In genomic region chr18:9984025-9984424, GRCh38 we compare ENCODE assay signal across 18 cellular contexts.
DNase-seq lines count a peak whose midpoint lies in the region; ATAC-seq and TF ChIP-seq lines count a peak whose summit lies in the region.
"Had no signal": no experiment of that assay in that cellular context is flagged by ENCODE, and none has a peak within 500 bp of the region (broad histone marks: within the 10 kb centered on the region; RNA-seq: fewer than 3 reads in every experiment).

No MANE protein-coding gene starts in this region.

- H3K4me3 ChIP-seq in right atrium auricular region (no peak overlapping the region), heart left ventricle (no peak overlapping the region), lung (no peak overlapping the region), uterus (no peak overlapping the region)
- H3K4me3 ChIP-seq: PC-9 had no signal

- H3K4me1 ChIP-seq in right atrium auricular region (peaks cover 0 to 12% of the 10 kb centered on the region in 2 donors), heart left ventricle (peaks cover 0 to 18% (median 2%) of the 10 kb centered on the region in 12 donors), lung (ENCODE audit: control insufficient read depth in 2 of 2, insufficient read depth in 2 of 2, low read length in 2 of 2) (peaks cover 0 to 4% of the 10 kb centered on the region in 2 donors), uterus (peaks cover 0 to 5% of the 10 kb centered on the region in 2 donors)

- 46 to 67% (median 55%) methylated on average over 4 of the region's 4 CpGs for WGBS in heart left ventricle, 4 donors
- WGBS in lung, 2 donors = 70 to 75% methylated on average over 4 of the region's 4 CpGs

- H3K27ac ChIP-seq in right atrium auricular region (peak overlapping the region in 1 of 2 donors; percentile 24), heart left ventricle (peak overlapping the region in 4 of 12 donors; percentile 12 to 40 (median 34)), lung (ENCODE audit: low read depth in 1 of 2, low read length in 1 of 2) (no peak overlapping the region), uterus (peak overlapping the region in 1 of 2 donors; percentile 26)
- H3K27ac ChIP-seq: KMS-11, PC-9 had no signal

- intact Hi-C loops in Right ventricle myocardium superior (cut with DNase I) (no loop called here), heart left ventricle (cut with DNase I) (no loop called here), uterus (cut with DNase I; ENCODE audit: low total_unique reads) (no loop called here)

- no peak for TF ChIP-seq POLR2A in heart left ventricle (IDR thresholded peaks at IDR 0.05)
- TF ChIP-seq POLR2A in uterus (IDR thresholded peaks at IDR 0.05) = no peak

- H3K36me3 ChIP-seq in right atrium auricular region (no peaks in the 10 kb centered on the region), heart left ventricle (no peaks in the 10 kb centered on the region), lung (ENCODE audit: control insufficient read depth in 2 of 2, insufficient read depth in 2 of 2, low read length in 2 of 2) (no peaks in the 10 kb centered on the region), uterus (no peaks in the 10 kb centered on the region)

- DNase-seq in Right ventricle myocardium superior (no peak), right atrium auricular region (ENCODE audit: low spot score) (no peak), heart left ventricle (no peak), lung (ENCODE audit: low spot score) (peak; percentile 19), uterus (no peak), DMS53 (lab: John Stamatoyannopoulos, UW) (no peak)
- DNase-seq: CD4-positive, alpha-beta T cell; HCEC 1CT; MM.1S; NCI-H2081; NCI-H2227 treated with DMSO at 0.1 percent for 48 hours; NCI-H526 treated with DMSO at 0.1 percent for 48 hours; PC-9; RPMI8226; SK-N-SH had no signal

- peak; percentile 64 for ATAC-seq in Right ventricle myocardium superior (ENCODE audit: poor library complexity)
- peak in 3 of 4 donors; percentile 31 to 56 (median 38) for ATAC-seq in heart left ventricle
- ATAC-seq in lung (ENCODE audit: insufficient read depth, low FRiP score) = no peak
- ATAC-seq in HG03135 (IDR thresholded peaks at IDR 0.05; ENCODE audit: unreplicated experiment) = no peak
- no peak for ATAC-seq in GM21447 (IDR thresholded peaks at IDR 0.05; ENCODE audit: unreplicated experiment)

- no peak for TF ChIP-seq CTCF in right atrium auricular region (IDR thresholded peaks at IDR 0.05)
- TF ChIP-seq CTCF in heart left ventricle (IDR thresholded peaks at IDR 0.05) = no peak
- TF ChIP-seq CTCF in lung (IDR thresholded peaks at IDR 0.05; ENCODE audit: control extremely low read depth, extremely low read depth) = no peak
- no peak for TF ChIP-seq CTCF in uterus (IDR thresholded peaks at IDR 0.05)

- H3K27me3 ChIP-seq in right atrium auricular region = no peaks in the 10 kb centered on the region
- no peaks in the 10 kb centered on the region for H3K27me3 ChIP-seq in heart left ventricle
- no peaks in the 10 kb centered on the region for H3K27me3 ChIP-seq in lung (ENCODE audit: control insufficient read depth, insufficient read depth)
- H3K27me3 ChIP-seq in uterus = no peaks in the 10 kb centered on the region

- no peaks in the 10 kb centered on the region for H3K9me3 ChIP-seq in right atrium auricular region
- H3K9me3 ChIP-seq in heart left ventricle = peaks cover 0 to 3% (median 0%) of the 10 kb centered on the region in 12 donors
- H3K9me3 ChIP-seq in lung (ENCODE audit: control insufficient read depth in 2 of 2, insufficient read depth in 1 of 2, low read length in 1 of 2) = no peaks in the 10 kb centered on the region
- no peaks in the 10 kb centered on the region for H3K9me3 ChIP-seq in uterus
- H3K9me3 ChIP-seq: SK-N-SH had no signal

Comparison
In these comparisons a context has a peak if more than half of its experiments do, and no peak if none do; other contexts are left out.
1. ATAC-seq: peak in Right ventricle myocardium superior (single experiment) and heart left ventricle (3 of 4); none in lung (single experiment), HG03135 (single experiment) and GM21447 (single experiment).